15 cellular contexts compared by ENCODE assay signal in genomic region chr7:128848289-128849155, GRCh38. TPM values are rescaled to one million over a fixed set of nuclear protein-coding genes. Genes with fewer than 3 reads are reported as not detected.
DNase-seq lines count a peak whose midpoint lies in the region; ATAC-seq and TF ChIP-seq lines count a peak whose summit lies in the region.
"Had no signal": no experiment of that assay in that cellular context is flagged by ENCODE, and none has a peak within 500 bp of the region (broad histone marks: within the 10 kb centered on the region; RNA-seq: fewer than 3 reads in every experiment).

No MANE protein-coding gene starts in this region.

- TF ChIP-seq CTCF in right atrium auricular region (IDR thresholded peaks at IDR 0.05) (no peak), gastroesophageal sphincter (IDR thresholded peaks at IDR 0.05) (no peak), psoas muscle (IDR thresholded peaks at IDR 0.05) (no peak), left lung (IDR thresholded peaks at IDR 0.05) (no peak)

- TF ChIP-seq EP300 in gastroesophageal sphincter (IDR thresholded peaks at IDR 0.05): no peak

- H3K27ac ChIP-seq in right cardiac atrium (ENCODE audit: low read length) (no peak overlapping the region), right atrium auricular region (no peak overlapping the region), gastroesophageal sphincter (peak overlapping the region in 3 of 4 donors; percentile 6 to 37 (median 18)), psoas muscle (peak overlapping the region; percentile 58), stomach smooth muscle (ENCODE audit: low read length) (peak overlapping the region; percentile 18), substantia nigra (ENCODE audit: low read depth, low read length, poor library complexity, severe bottlenecking) (no peak overlapping the region), left lung (no peak overlapping the region)
- H3K27ac ChIP-seq: BLaER1 treated with 17β-estradiol and CSF1 and Interleukin-3, amounts not matched to agents 10 nM and 100 nM; GM23248 had no signal

- H3K9me3 ChIP-seq in right cardiac atrium (ENCODE audit: control insufficient read depth, low read length) (no peaks in the 10 kb centered on the region), right atrium auricular region (no peaks in the 10 kb centered on the region), gastroesophageal sphincter (no peaks in the 10 kb centered on the region), psoas muscle (no peaks in the 10 kb centered on the region), stomach smooth muscle (ENCODE audit: control insufficient read depth in 2 of 2, low read length in 2 of 2) (no peaks in the 10 kb centered on the region), left lung (no peaks in the 10 kb centered on the region)
- H3K9me3 ChIP-seq: BLaER1 treated with 17β-estradiol and CSF1 and Interleukin-3, amounts not matched to agents 10 nM and 100 nM had no signal

- 91% methylated on average over 31 of the region's 31 CpGs for WGBS in right cardiac atrium
- WGBS in gastroesophageal sphincter (ENCODE audit: low coverage in 1 of 2), 2 donors: 71 to 80% methylated on average over 1 to 4 of the region's 31 CpGs
- WGBS in psoas muscle, 3 donors: 70 to 87% (median 71%) methylated on average over 30 to 31 of the region's 31 CpGs

- intact Hi-C loops in right cardiac atrium (cut with DNase I) (no loop called here), psoas muscle (cut with DNase I) (no loop called here), left lung (cut with DNase I) (no loop called here)

- no peak for TF ChIP-seq POLR2A in gastroesophageal sphincter (IDR thresholded peaks at IDR 0.05)

- H3K36me3 ChIP-seq in right atrium auricular region (peaks cover 99% of the 10 kb centered on the region), gastroesophageal sphincter (peaks cover 0 to 100% of the 10 kb centered on the region in 2 donors), psoas muscle (ENCODE audit: insufficient read depth in 1 of 2, low read depth in 1 of 2) (peaks cover 4 to 100% of the 10 kb centered on the region in 2 donors), stomach smooth muscle (ENCODE audit: control insufficient read depth in 2 of 2, insufficient read depth in 2 of 2, low read length in 2 of 2) (peaks cover 85 to 89% of the 10 kb centered on the region in 2 donors), left lung (no peaks in the 10 kb centered on the region)
- H3K36me3 ChIP-seq: BLaER1 treated with 17β-estradiol and CSF1 and Interleukin-3, amounts not matched to agents 10 nM and 100 nM had no signal

- no peak for ATAC-seq in right cardiac atrium
- ATAC-seq in gastroesophageal sphincter: no peak
- ATAC-seq in psoas muscle: peak in 3 of 4 donors; percentile 1 to 3 (median 2)
- ATAC-seq in GM18517 (IDR thresholded peaks at IDR 0.05; ENCODE audit: unreplicated experiment): no peak
- no peak for ATAC-seq in left lung

- H3K9ac ChIP-seq in stomach smooth muscle (ENCODE audit: low read length in 2 of 2): no peak overlapping the region
- H3K9ac ChIP-seq: BLaER1 treated with 17β-estradiol and CSF1 and Interleukin-3, amounts not matched to agents 10 nM and 100 nM; GM23248 had no signal

- H3K4me1 ChIP-seq in right cardiac atrium (ENCODE audit: control insufficient read depth, insufficient read depth, low read length) (no peaks in the 10 kb centered on the region), right atrium auricular region (no peaks in the 10 kb centered on the region), gastroesophageal sphincter (no peaks in the 10 kb centered on the region), psoas muscle (no peaks in the 10 kb centered on the region), stomach smooth muscle (ENCODE audit: control insufficient read depth, insufficient read depth, low read length) (no peaks in the 10 kb centered on the region), left lung (no peaks in the 10 kb centered on the region)
- H3K4me1 ChIP-seq: BLaER1 treated with 17β-estradiol and CSF1 and Interleukin-3, amounts not matched to agents 10 nM and 100 nM had no signal

- H3K27me3 ChIP-seq in right cardiac atrium (ENCODE audit: control insufficient read depth, insufficient read depth) (no peaks in the 10 kb centered on the region), right atrium auricular region (no peaks in the 10 kb centered on the region), gastroesophageal sphincter (no peaks in the 10 kb centered on the region), psoas muscle (ENCODE audit: insufficient read depth in 3 of 3, low read length in 2 of 3) (no peaks in the 10 kb centered on the region), stomach smooth muscle (ENCODE audit: control insufficient read depth in 1 of 2, insufficient read depth in 2 of 2, low read length in 2 of 2) (no peaks in the 10 kb centered on the region), left lung (no peaks in the 10 kb centered on the region)
- H3K27me3 ChIP-seq: BLaER1 treated with 17β-estradiol and CSF1 and Interleukin-3, amounts not matched to agents 10 nM and 100 nM had no signal

- no peak overlapping the region for H3K4me3 ChIP-seq in right cardiac atrium (ENCODE audit: low read length)
- no peak overlapping the region for H3K4me3 ChIP-seq in right atrium auricular region
- H3K4me3 ChIP-seq in gastroesophageal sphincter: no peak overlapping the region
- no peak overlapping the region for H3K4me3 ChIP-seq in psoas muscle
- H3K4me3 ChIP-seq in stomach smooth muscle (ENCODE audit: low read length in 2 of 2): no peak overlapping the region
- no peak overlapping the region for H3K4me3 ChIP-seq in left lung
- H3K4me3 ChIP-seq: BLaER1 treated with 17β-estradiol and CSF1 and Interleukin-3, amounts not matched to agents 10 nM and 100 nM; GM23248 had no signal

- DNase-seq in right cardiac atrium (peak in 2 of 3 donors; percentile 31 to 45), right atrium auricular region (ENCODE audit: low spot score) (no peak), psoas muscle (no peak), substantia nigra (lab: John Stamatoyannopoulos, UW) (no peak), left lung (no peak)
- DNase-seq: ACHN; CD4-positive, CD25-positive, alpha-beta regulatory T cell; DMS53; GF-D8; GM23248; H7 had no signal

RNA-seq across cellular contexts. Expression of gene ATP6V1F, which starts 14.1 kb away (rescaled TPM):
- total RNA-seq in right cardiac atrium (100 to 1,000 TPM; 127 to 139 (median 134) TPM), right atrium auricular region (100 to 1,000 TPM; 121 TPM), gastroesophageal sphincter (100 to 1,000 TPM in 1 of 4 donors, 10 to 100 TPM in 3; 67.7 to 101 (median 84.5) TPM), psoas muscle (100 to 1,000 TPM; 103 to 210 (median 131) TPM), left lung (100 to 1,000 TPM; 192 to 200 TPM)
- polyA plus RNA-seq in right cardiac atrium (224 TPM), psoas muscle (100 to 1,000 TPM; 141 to 156 (median 143) TPM)

RNA-seq across cellular contexts. Expression of gene FLNC, which starts 18.3 kb away (rescaled TPM):
- total RNA-seq in right cardiac atrium (100 to 1,000 TPM; 244 to 358 (median 285) TPM), right atrium auricular region (100 to 1,000 TPM; 215 to 646 TPM), gastroesophageal sphincter (1,000 to 10,000 TPM in 1 of 4 donors, 100 to 1,000 TPM in 3; 308 to 1,162 (median 401) TPM), psoas muscle (1,000 to 10,000 TPM; 2,884 to 6,311 (median 4,401) TPM), left lung (10 to 100 TPM; 14.3 to 23.7 TPM)
- polyA plus RNA-seq in right cardiac atrium (216 TPM), psoas muscle (1,000 to 10,000 TPM; 1,080 to 4,011 (median 1,658) TPM)
- total RNA-seq: CD4-positive, CD25-positive, alpha-beta regulatory T cell had no signal
- polyA plus RNA-seq: CD4-positive, CD25-positive, alpha-beta regulatory T cell had no signal

RNA-seq across cellular contexts. Expression of gene CCDC136, which starts 56.8 kb away (rescaled TPM):
- total RNA-seq in right cardiac atrium (1 to 10 TPM; 2.5 to 6.9 (median 5.4) TPM), right atrium auricular region (1 to 10 TPM; 2.6 to 8.5 TPM), gastroesophageal sphincter (10 to 100 TPM; 14.5 to 46.9 (median 21.5) TPM), psoas muscle (10 to 100 TPM in 2 of 4 donors, 1 to 10 TPM in 2; 3.9 to 15.7 (median 11.7) TPM), left lung (1 to 10 TPM; 2.5 to 3.2 TPM)
- polyA plus RNA-seq in right cardiac atrium (5.7 TPM), psoas muscle (10 to 100 TPM; 13.4 to 24.5 (median 15.5) TPM)

Comparison
In these comparisons a context has a peak if more than half of its experiments do, and no peak if none do; other contexts are left out.
1. DNase-seq: peak in right cardiac atrium (2 of 3); none in right atrium auricular region (single experiment), psoas muscle (0 of 2), substantia nigra (0 of 49) and left lung (0 of 2).
2. ATAC-seq: peak in psoas muscle (3 of 4); none in right cardiac atrium (0 of 2), gastroesophageal sphincter (single experiment), GM18517 (single experiment) and left lung (single experiment).
3. H3K27ac ChIP-seq: peak in gastroesophageal sphincter (3 of 4), psoas muscle (single experiment) and stomach smooth muscle (single experiment); none in right cardiac atrium (single experiment), right atrium auricular region (0 of 2), substantia nigra (single experiment) and left lung (0 of 2).
4. RNA of gene FLNC, which starts 18.3 kb away (total RNA-seq): 2,884 to 6,311 TPM in psoas muscle, 215 to 646 TPM in right atrium auricular region, 308 to 1,162 TPM in gastroesophageal sphincter and 244 to 358 TPM in right cardiac atrium; 14.3 to 23.7 TPM in left lung; every median in the first group is over 4 times any median in the second.